In genomic region chr12:6294533-6295186, GRCh38 we compare ENCODE assay signal across 15 cellular contexts. TPM values are rescaled to one million over a fixed set of nuclear protein-coding genes. Genes with fewer than 3 reads are reported as not detected.
DNase-seq lines count a peak whose midpoint lies in the region; ATAC-seq, FAIRE-seq and TF ChIP-seq lines count a peak whose summit lies in the region.
"Had no signal": no experiment of that assay in that cellular context is flagged by ENCODE, and none has a peak within 500 bp of the region (broad histone marks: within the 10 kb centered on the region; RNA-seq: fewer than 3 reads in every experiment).

No MANE protein-coding gene starts in this region.

- H4K5ac ChIP-seq in IMR-90 (ENCODE audit: low read depth, low read length): no peak overlapping the region

- no CpG with 5 or more reads among the region's 2 CpGs for WGBS in IMR-90 (ENCODE audit: extremely low coverage in 2 of 2, insufficient read length in 1 of 2), 2 experiments
- WGBS in right cardiac atrium: 39% methylated on average over 2 of the region's 2 CpGs

- dilution Hi-C loops in IMR-90 (cut with HindIII; ENCODE audit: low sequenced_read_pairs, unreplicated experiment): no loop called here

- no peak for TF ChIP-seq CTCF in IMR-90 (conservative IDR thresholded peaks at IDR 0.05; ENCODE audit: low read depth, low read length)
- no peak for TF ChIP-seq CTCF in astrocyte (IDR thresholded peaks at IDR 0.05; ENCODE audit: insufficient read depth, low read depth, low read length)

- H3K18ac ChIP-seq in IMR-90 (ENCODE audit: low read depth, low read length): 0 out of 2 replicates have a peak overlapping the region, but pooled peaks have one; percentile 18

- H3K23ac ChIP-seq in IMR-90 (ENCODE audit: low read depth, low read length): no peak overlapping the region; the same call in 1 of the 2 replicates

- no peak for FAIRE-seq in astrocyte (lab: Jason Lieb, UNC)

- H2BK15ac ChIP-seq in IMR-90 (ENCODE audit: low read depth, low read length): peak overlapping the region; percentile 21; the same call in 1 of the 3 replicates

- peaks cover 24% of the 10 kb centered on the region for H3K4me1 ChIP-seq in IMR-90 (ENCODE audit: control insufficient read depth, insufficient read depth, low read length)
- peaks cover 9% of the 10 kb centered on the region for H3K4me1 ChIP-seq in astrocyte (ENCODE audit: insufficient read depth, low read length)
- H3K4me1 ChIP-seq in right cardiac atrium (ENCODE audit: control insufficient read depth, insufficient read depth, low read length): peaks cover 6% of the 10 kb centered on the region
- H3K4me1 ChIP-seq in skeletal muscle satellite cell (ENCODE audit: control insufficient read depth, insufficient read depth, low read length): peaks cover 38% of the 10 kb centered on the region
- H3K4me1 ChIP-seq: gastrocnemius medialis had no signal

- no peak overlapping the region for H3K9ac ChIP-seq in IMR-90 (ENCODE audit: low read depth, low read length)
- peak overlapping the region; percentile 58 for H3K9ac ChIP-seq in astrocyte (ENCODE audit: low read length)
- H3K9ac ChIP-seq in skeletal muscle satellite cell (ENCODE audit: low read depth, low read length): peak overlapping the region; percentile 27

- no peaks in the 10 kb centered on the region for H3K79me2 ChIP-seq in astrocyte (ENCODE audit: insufficient read depth, low read length)

- H3K4me3 ChIP-seq in IMR-90 (ENCODE audit: insufficient read depth, low read depth, low read length) (no peak overlapping the region), astrocyte (ENCODE audit: insufficient read depth, low read depth, low read length) (no peak overlapping the region), right cardiac atrium (ENCODE audit: low read length) (no peak overlapping the region), skeletal muscle satellite cell (ENCODE audit: low read length) (no peak overlapping the region)
- H3K4me3 ChIP-seq: gastrocnemius medialis had no signal

- H4K20me1 ChIP-seq in IMR-90 (ENCODE audit: insufficient read depth, low read length) (no peaks in the 10 kb centered on the region), astrocyte (ENCODE audit: insufficient read depth, low read length) (no peaks in the 10 kb centered on the region)

- peak overlapping the region in 1 of 2 experiments; percentile 20; a peak in 1 of 4 replicates for H4K8ac ChIP-seq in IMR-90 (ENCODE audit: low read depth in 2 of 2, low read length in 2 of 2)

- H3K9me3 ChIP-seq in IMR-90 (ENCODE audit: control insufficient read depth, insufficient read depth, low read length) (no peaks in the 10 kb centered on the region), astrocyte (ENCODE audit: insufficient read depth, low read depth, low read length) (no peaks in the 10 kb centered on the region), right cardiac atrium (ENCODE audit: control insufficient read depth, low read length) (no peaks in the 10 kb centered on the region), skeletal muscle satellite cell (replicated peaks; ENCODE audit: low read length) (no peaks in the 10 kb centered on the region)
- H3K9me3 ChIP-seq: gastrocnemius medialis had no signal

- H3K9me3 Mint-ChIP-seq in astrocyte (ENCODE audit: unreplicated experiment): peaks cover 7% of the 10 kb centered on the region
- H3K9me3 Mint-ChIP-seq: CD8-positive, alpha-beta T cell had no signal

- H3K27me3 ChIP-seq in IMR-90 (ENCODE audit: control insufficient read depth, insufficient read depth, low read length) (no peaks in the 10 kb centered on the region), astrocyte (ENCODE audit: insufficient read depth, low read length) (no peaks in the 10 kb centered on the region), right cardiac atrium (ENCODE audit: control insufficient read depth, insufficient read depth) (no peaks in the 10 kb centered on the region), skeletal muscle satellite cell (ENCODE audit: control insufficient read depth, insufficient read depth, low read length) (no peaks in the 10 kb centered on the region)
- H3K27me3 ChIP-seq: gastrocnemius medialis had no signal

- no peak overlapping the region for H2AK9ac ChIP-seq in IMR-90 (replicated peaks; ENCODE audit: low read depth, low read length, poor library complexity)

- no peaks in the 10 kb centered on the region; a peak in 1 of 4 replicates for H3K79me1 ChIP-seq in IMR-90 (ENCODE audit: low read depth in 1 of 2, low read length in 2 of 2)

- peak overlapping the region; percentile 34 for H3K27ac Mint-ChIP-seq in astrocyte (ENCODE audit: unreplicated experiment)
- H3K27ac Mint-ChIP-seq: CD8-positive, alpha-beta T cell had no signal

- H2BK5ac ChIP-seq in IMR-90 (ENCODE audit: low read depth, low read length, poor library complexity, severe bottlenecking): no peak overlapping the region

- H2AFZ ChIP-seq in IMR-90 (replicated peaks; ENCODE audit: low read length, poor library complexity): no peak overlapping the region
- peak overlapping the region; percentile 31 for H2AFZ ChIP-seq in astrocyte (ENCODE audit: low read depth, low read length)

- peaks cover 8% of the 10 kb centered on the region; the same call in 1 of the 2 replicates for H3K9me1 ChIP-seq in IMR-90 (ENCODE audit: insufficient read depth, low read length)

- H3K4me2 ChIP-seq in IMR-90 (ENCODE audit: low read depth, low read length) (no peak overlapping the region), astrocyte (ENCODE audit: low read length) (no peak overlapping the region), skeletal muscle satellite cell (ENCODE audit: low read length) (no peak overlapping the region)

- peak; percentile 28 for ATAC-seq in IMR-90 (ENCODE audit: low read depth)
- peak in 1 of 2 donors; percentile 36 for ATAC-seq in right cardiac atrium
- no peak for ATAC-seq in HG03196 (IDR thresholded peaks at IDR 0.05; ENCODE audit: unreplicated experiment)
- ATAC-seq in HG03139 (IDR thresholded peaks at IDR 0.05; ENCODE audit: unreplicated experiment): no peak
- ATAC-seq in HG02885 (IDR thresholded peaks at IDR 0.05; ENCODE audit: poor library complexity, unreplicated experiment): no peak
- ATAC-seq: CD8-positive, alpha-beta T cell had no signal

- no peak overlapping the region; the same call in 1 of the 2 replicates for H3K14ac ChIP-seq in IMR-90 (replicated peaks; ENCODE audit: low read depth, low read length)

- H4K91ac ChIP-seq in IMR-90 (ENCODE audit: insufficient read depth, low read depth, low read length): peak overlapping the region; percentile 4; the same call in 1 of the 2 replicates

- H2AK5ac ChIP-seq in IMR-90 (ENCODE audit: low read depth, low read length): peak overlapping the region; percentile 54

- no peak overlapping the region for H3K4me3 Mint-ChIP-seq in astrocyte (ENCODE audit: unreplicated experiment)
- H3K4me3 Mint-ChIP-seq: CD8-positive, alpha-beta T cell had no signal

- H3K4ac ChIP-seq in IMR-90 (ENCODE audit: low read depth, low read length): peak overlapping the region; percentile 29; the same call in 1 of the 2 replicates

- POLR2A ChIA-PET in IMR-90 (lab: Charles Lee; ENCODE audit: unreplicated experiment): interaction anchor here (0.6 kb wide), 2 partner anchors 171 to 239 kb away, joined by 3 to 17 read pairs; partner anchors contain the start of gene GAPDH

- H3K27ac ChIP-seq in IMR-90 (ENCODE audit: insufficient read depth, low read length) (no peak overlapping the region), astrocyte (ENCODE audit: low read depth, low read length) (no peak overlapping the region), right cardiac atrium (ENCODE audit: low read length) (peak overlapping the region; percentile 74)
- H3K27ac ChIP-seq: gastrocnemius medialis had no signal

- peak overlapping the region; percentile 32; the same call in 1 of the 2 replicates for H2BK20ac ChIP-seq in IMR-90 (ENCODE audit: low read depth, low read length)

- no peaks in the 10 kb centered on the region for H3K36me3 ChIP-seq in IMR-90 (ENCODE audit: control insufficient read depth, insufficient read depth, low read length)
- H3K36me3 ChIP-seq in astrocyte (ENCODE audit: insufficient read depth, low read length): no peaks in the 10 kb centered on the region
- H3K36me3 ChIP-seq in skeletal muscle satellite cell (ENCODE audit: insufficient read depth, low read length): no peaks in the 10 kb centered on the region
- H3K36me3 ChIP-seq: gastrocnemius medialis had no signal

- DNase-seq in IMR-90 (no peak), astrocyte (ENCODE audit: low read depth) (no peak), right cardiac atrium (no peak), NCI-H2029 treated with DMSO at 0.1 percent for 48 hours (lab: John Stamatoyannopoulos, UW) (no peak)
- DNase-seq: activated CD8-positive, alpha-beta memory T cell treated with anti-CD3 and anti-CD28 coated beads, Interleukin-2, amount 50 U/mL, for 4 hours; CD8-positive, alpha-beta T cell; gastrocnemius medialis; NCI-H2227 treated with DMSO at 0.1 percent for 48 hours had no signal

- H3K4me1 Mint-ChIP-seq in astrocyte (ENCODE audit: low read depth, unreplicated experiment): peaks cover 9% of the 10 kb centered on the region

- peak overlapping the region; percentile 27; the same call in 1 of the 2 replicates for H2BK120ac ChIP-seq in IMR-90 (ENCODE audit: low read depth, low read length)

- H3K36me3 Mint-ChIP-seq in astrocyte (ENCODE audit: low read depth, unreplicated experiment): no peaks in the 10 kb centered on the region
- H3K36me3 Mint-ChIP-seq: CD8-positive, alpha-beta T cell had no signal

- in situ Hi-C loops in IMR-90 (cut with MboI; ENCODE audit: low sequenced_read_pairs): loop anchor here (25.0 kb wide), 1 partner anchor 832 kb away; no protein-coding TSS in a partner anchor

- no peak for TF ChIP-seq POLR2A in IMR-90 (IDR thresholded peaks at IDR 0.05; ENCODE audit: low read depth, low read length)

- TF ChIP-seq RAD21 in IMR-90 (IDR thresholded peaks at IDR 0.05; ENCODE audit: low read length): no peak

- no peak overlapping the region for H3K56ac ChIP-seq in IMR-90 (ENCODE audit: extremely low read depth, insufficient read depth, low read length)

- CTCF ChIA-PET in IMR-90 (lab: Yijun Ruan, JAX): interaction anchor here (0.6 to 0.7 kb wide), 2 partner anchors 305 to 1633 kb away, joined by 3 to 5 read pairs; no protein-coding TSS in a partner anchor

- intact Hi-C loops in IMR-90 (cut with micrococcal nuclease) (no loop called here), right cardiac atrium (cut with DNase I) (no loop called here)

- H3K27me3 Mint-ChIP-seq in astrocyte (ENCODE audit: low read depth, unreplicated experiment): no peaks in the 10 kb centered on the region

- BruUV-seq in IMR-90 (replicated peaks; lab: Mats Ljungman, UMichigan): no TSS peak

RNA-seq across cellular contexts. Expression of gene PLEKHG6, which starts 15.8 kb away (rescaled TPM):
- total RNA-seq in IMR-90 (2012; rRNA removed) (under 0.01 TPM in 2 replicates), astrocyte (0.72 and 2.5 TPM in 2 replicates), right cardiac atrium (under 1 TPM in 1 of 4 donors, not detected in 3; 0.64 TPM)
- polyA plus RNA-seq in IMR-90 (2012; rRNA removed) (0.10 TPM in 2 replicates), right cardiac atrium (1.5 TPM)
- polyA plus RNA-seq in IMR-90 (2012; cell fraction: cytosol; rRNA removed): 0.05 and 0.07 TPM in 2 replicates
- polyA plus RNA-seq in IMR-90 (2012; cell fraction: nucleus; rRNA removed; ENCODE audit: low replicate concordance): 0.05 and 0.15 TPM in 2 replicates
- total RNA-seq in skeletal muscle satellite cell (2012; rRNA removed): not detected in 2 replicates
- total RNA-seq: CD8-positive, alpha-beta T cell; myocyte; T-helper 1 cell treated with Interleukin-12 subunit alpha and Interleukin-12 subunit beta and Interleukin-4 antibody, amounts not matched to agents 30 ng/mL and 1 ng/mL, for 36 hours; temporal lobe had no signal

RNA-seq across cellular contexts. Expression of gene TNFRSF1A, which starts 47.2 kb away (rescaled TPM):
- total RNA-seq in IMR-90 (2012; rRNA removed) (79.6 and 86.7 TPM in 2 replicates), astrocyte (118 and 128 TPM in 2 replicates), right cardiac atrium (100 to 1,000 TPM in 1 of 4 donors, 10 to 100 TPM in 3; 65.6 to 103 (median 75.9) TPM)
- polyA plus RNA-seq in IMR-90 (2012; rRNA removed) (136 and 138 TPM in 2 replicates), right cardiac atrium (41.3 TPM)
- 105 and 167 TPM in 2 replicates for polyA plus RNA-seq in IMR-90 (2012; cell fraction: cytosol; rRNA removed)
- polyA plus RNA-seq in IMR-90 (2012; cell fraction: nucleus; rRNA removed; ENCODE audit: low replicate concordance): 102 and 107 TPM in 2 replicates
- 173 and 205 TPM in 2 replicates for total RNA-seq in skeletal muscle satellite cell (2012; rRNA removed)
